12 cellular contexts compared by ENCODE assay signal in genomic region chr2:230203110-230203676, GRCh38. TPM values are rescaled to one million over a fixed set of nuclear protein-coding genes. Genes with fewer than 3 reads are reported as not detected.
DNase-seq lines count a peak whose midpoint lies in the region; ATAC-seq, FAIRE-seq and TF ChIP-seq lines count a peak whose summit lies in the region.
"Had no signal": no experiment of that assay in that cellular context is flagged by ENCODE, and none has a peak within 500 bp of the region (broad histone marks: within the 10 kb centered on the region; RNA-seq: fewer than 3 reads in every experiment).

No MANE protein-coding gene starts in this region.

- peak overlapping the region; percentile 67; the same call in 1 of the 2 replicates for H3K27ac ChIP-seq in MM.1S (ENCODE audit: low read length)
- peak overlapping the region; percentile 8 for H3K27ac ChIP-seq in neutrophil
- no peak overlapping the region for H3K27ac ChIP-seq in psoas muscle
- H3K27ac ChIP-seq: body of pancreas had no signal

- peaks cover 30 to 53% of the 10 kb centered on the region in 2 donors for H3K36me3 Mint-ChIP-seq in activated T-cell treated with anti-CD3 and anti-CD28 coated beads, Interleukin-2, amount 50 U/mL, for 72 hours (ENCODE audit: insufficient read depth in 2 of 2)

- peak overlapping the region; percentile 71 for H2AFZ ChIP-seq in MM.1S (ENCODE audit: low read length)

- peak in 1 of 2 donors; percentile 2 for ATAC-seq in activated T-cell treated with anti-CD3 and anti-CD28 coated beads, Interleukin-2, amount 50 U/mL, for 72 hours (replicated peaks in 1 of 2)
- peak; percentile 36 for ATAC-seq in GM21786 (IDR thresholded peaks at IDR 0.05; ENCODE audit: unreplicated experiment)
- ATAC-seq in psoas muscle: no peak

- peak overlapping the region; percentile 89 for H3K27ac Mint-ChIP-seq in activated T-cell treated with anti-CD3 and anti-CD28 coated beads, Interleukin-2, amount 50 U/mL, for 72 hours

- no peaks in the 10 kb centered on the region for H4K20me1 ChIP-seq in MM.1S (ENCODE audit: insufficient read depth, low read length)

- DNase-seq in activated T-cell treated with anti-CD3 and anti-CD28 coated beads, Interleukin-2, amount 50 U/mL, for 72 hours: no peak
- DNase-seq in activated T-cell treated with anti-CD3 and anti-CD28 coated beads, Interleukin-2, amount 50 U/mL, for 48 hours: no peak
- peak; percentile 88 for DNase-seq in MM.1S
- no peak for DNase-seq in frontal cortex (ENCODE audit: low spot score in 2 of 2)
- DNase-seq in Kasumi-1 (lab: John Stamatoyannopoulos, UW): no peak
- no peak for DNase-seq in psoas muscle
- DNase-seq: body of pancreas, GOT3, NCI-H1092 had no signal

- TF ChIP-seq CTCF in MM.1S (IDR thresholded peaks at IDR 0.05; ENCODE audit: low read length): no peak
- TF ChIP-seq CTCF in neutrophil (IDR thresholded peaks at IDR 0.05): no peak
- no peak for TF ChIP-seq CTCF in psoas muscle (IDR thresholded peaks at IDR 0.05)

- no peaks in the 10 kb centered on the region for H3K9me2 ChIP-seq in MM.1S (replicated peaks; ENCODE audit: insufficient read depth, low read length)

- peak overlapping the region; percentile 43 for H3K9ac ChIP-seq in MM.1S (ENCODE audit: low read length)

- H3K4me1 Mint-ChIP-seq in activated T-cell treated with anti-CD3 and anti-CD28 coated beads, Interleukin-2, amount 50 U/mL, for 72 hours (ENCODE audit: low read depth): peaks cover 34% of the 10 kb centered on the region

- H3K4me3 ChIP-seq in MM.1S (ENCODE audit: low read length) (peak overlapping the region; percentile 54), neutrophil (ENCODE audit: low read depth in 1 of 2, low read length in 1 of 2) (no peak overlapping the region), psoas muscle (no peak overlapping the region)
- H3K4me3 ChIP-seq: body of pancreas had no signal

- no peaks in the 10 kb centered on the region for H3K9me3 Mint-ChIP-seq in activated T-cell treated with anti-CD3 and anti-CD28 coated beads, Interleukin-2, amount 50 U/mL, for 72 hours

- intact Hi-C loops in psoas muscle (cut with DNase I): no loop called here

- H3K4me1 ChIP-seq in MM.1S (ENCODE audit: low read length) (peaks cover 17% of the 10 kb centered on the region), neutrophil (ENCODE audit: control insufficient read depth in 1 of 2, insufficient read depth in 1 of 2, low read depth in 1 of 2, low read length in 1 of 2) (peaks cover 10 to 14% of the 10 kb centered on the region in 2 experiments), psoas muscle (no peaks in the 10 kb centered on the region)
- H3K4me1 ChIP-seq: body of pancreas had no signal

- peak overlapping the region; percentile 44 to 67 for H3K4me3 Mint-ChIP-seq in activated T-cell treated with anti-CD3 and anti-CD28 coated beads, Interleukin-2, amount 50 U/mL, for 72 hours

- no peaks in the 10 kb centered on the region for H3K27me3 ChIP-seq in MM.1S (replicated peaks; ENCODE audit: insufficient read depth, low read length)
- no peaks in the 10 kb centered on the region for H3K27me3 ChIP-seq in neutrophil
- no peaks in the 10 kb centered on the region for H3K27me3 ChIP-seq in psoas muscle (ENCODE audit: insufficient read depth in 3 of 3, low read length in 2 of 3)
- H3K27me3 ChIP-seq: body of pancreas had no signal

- no peaks in the 10 kb centered on the region for H3K9me3 ChIP-seq in MM.1S (replicated peaks; ENCODE audit: insufficient read depth, low read length)
- H3K9me3 ChIP-seq in neutrophil: no peaks in the 10 kb centered on the region
- no peaks in the 10 kb centered on the region for H3K9me3 ChIP-seq in psoas muscle
- H3K9me3 ChIP-seq: body of pancreas had no signal

- H3K27me3 Mint-ChIP-seq in activated T-cell treated with anti-CD3 and anti-CD28 coated beads, Interleukin-2, amount 50 U/mL, for 72 hours (ENCODE audit: low read depth): no peaks in the 10 kb centered on the region

- peaks cover 8% of the 10 kb centered on the region for H3F3A ChIP-seq in MM.1S (ENCODE audit: insufficient read depth, low read length)

- no peak for FAIRE-seq in frontal cortex (lab: Jason Lieb, UNC)

- no peaks in the 10 kb centered on the region for H3K36me3 ChIP-seq in MM.1S (replicated peaks; ENCODE audit: insufficient read depth, low read length)
- peaks cover 99% of the 10 kb centered on the region for H3K36me3 ChIP-seq in neutrophil
- peaks cover 6 to 75% of the 10 kb centered on the region in 2 donors for H3K36me3 ChIP-seq in psoas muscle (ENCODE audit: insufficient read depth in 1 of 2, low read depth in 1 of 2)

- H3K79me2 ChIP-seq in MM.1S (ENCODE audit: low read length): no peaks in the 10 kb centered on the region

- peak overlapping the region; percentile 85 for H3K4me2 ChIP-seq in MM.1S (ENCODE audit: low read depth, low read length)

- WGBS in psoas muscle, 3 donors: 89 to 94% (median 91%) methylated on average over 15 of the region's 15 CpGs

RNA-seq across cellular contexts. Expression of gene SP110, which starts 16.6 kb away (rescaled TPM):
- 100 to 1,000 TPM; 118 to 128 TPM for total RNA-seq in activated T-cell treated with anti-CD3 and anti-CD28 coated beads, Interleukin-2, amount 50 U/mL, for 72 hours
- 0.82 TPM for total RNA-seq in frontal cortex
- 10 to 100 TPM in 1 of 4 donors, 1 to 10 TPM in 3; 5.2 to 15.9 (median 7.3) TPM for total RNA-seq in psoas muscle
- polyA plus RNA-seq in psoas muscle: 10 to 100 TPM in 1 of 3 donors, 1 to 10 TPM in 2; 3.4 to 11.8 (median 4.2) TPM

RNA-seq across cellular contexts. Expression of gene SP140, which starts 22.3 kb away (rescaled TPM):
- total RNA-seq in activated T-cell treated with anti-CD3 and anti-CD28 coated beads, Interleukin-2, amount 50 U/mL, for 72 hours: 100 to 1,000 TPM; 102 to 109 TPM
- total RNA-seq in frontal cortex (0.82 TPM), psoas muscle (under 1 TPM; 0.32 to 0.59 (median 0.49) TPM)
- polyA plus RNA-seq in psoas muscle: under 1 TPM; 0.19 to 0.35 (median 0.23) TPM
- total RNA-seq: glomerular endothelial cell had no signal

Comparison
In these comparisons a context has a peak if more than half of its experiments do, and no peak if none do; other contexts are left out.
1. RNA of gene SP110, which starts 16.6 kb away (total RNA-seq): 118 to 128 TPM in activated T-cell treated with anti-CD3 and anti-CD28 coated beads, Interleukin-2, amount 50 U/mL, for 72 hours; 5.2 to 15.9 TPM in psoas muscle and 0.82 TPM in frontal cortex (single experiment); every median in the first group is over 4 times any median in the second.
2. RNA of gene SP140, which starts 22.3 kb away (total RNA-seq): 102 to 109 TPM in activated T-cell treated with anti-CD3 and anti-CD28 coated beads, Interleukin-2, amount 50 U/mL, for 72 hours; 0.82 TPM in frontal cortex (single experiment) and 0.32 to 0.59 TPM in psoas muscle; every median in the first group is over 10 times any median in the second.